Comparison of ENCODE assay signal across 10 cellular contexts in the genomic region with DNA sequence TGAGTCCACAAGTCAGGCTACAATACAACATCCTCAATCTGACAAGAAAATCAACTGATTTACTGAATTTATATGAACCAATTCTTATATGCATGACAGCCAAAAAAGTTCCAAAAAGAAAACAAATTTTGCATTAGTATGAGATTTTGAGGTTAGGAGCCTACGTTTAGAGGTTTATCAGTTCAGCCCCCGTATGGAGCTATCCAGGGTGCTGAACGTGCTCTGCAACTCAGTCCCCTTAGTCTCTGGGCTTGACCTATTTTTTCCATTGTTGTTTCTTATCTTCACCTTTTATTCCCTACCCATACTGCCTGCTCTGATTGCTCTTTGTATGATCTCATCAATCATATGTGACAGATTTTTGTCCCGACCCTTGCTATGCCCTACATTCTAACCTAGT.
A peak's percentile ranks its signal among the peaks of the same experiment; 100 is the strongest.
DNase-seq lines count a peak whose midpoint lies in the region; ATAC-seq and TF ChIP-seq lines count a peak whose summit lies in the region.
"Had no signal": no experiment of that assay in that cellular context is flagged by ENCODE, and none has a peak within 500 bp of the region (broad histone marks: within the 10 kb centered on the region; RNA-seq: fewer than 3 reads in every experiment).

No MANE protein-coding gene starts in this region.

- no peaks in the 10 kb centered on the region for H3K27me3 Mint-ChIP-seq in osteocyte (ENCODE audit: unreplicated experiment)
- H3K27me3 Mint-ChIP-seq: activated naive CD8-positive, alpha-beta T cell; CD4-positive, CD25-positive, alpha-beta regulatory T cell had no signal

- TF ChIP-seq CTCF in fibroblast of villous mesenchyme (IDR thresholded peaks at IDR 0.05; ENCODE audit: insufficient read depth, low read depth, low read length): no peak
- TF ChIP-seq CTCF in osteocyte (IDR thresholded peaks at IDR 0.05): no peak

- no peak overlapping the region for H3K4me3 Mint-ChIP-seq in osteocyte (ENCODE audit: unreplicated experiment)
- H3K4me3 Mint-ChIP-seq: activated naive CD8-positive, alpha-beta T cell; CD4-positive, CD25-positive, alpha-beta regulatory T cell had no signal

- H3K4me3 ChIP-seq in fibroblast of villous mesenchyme (ENCODE audit: low read depth, low read length): no peak overlapping the region

- DNase-seq in stimulated activated CD4-positive, alpha-beta T cell treated with anti-CD3 and anti-CD28 coated beads, Interleukin-2, amount 100 ng/mL, for 48 hours: peak; percentile 4 to 11
- DNase-seq in stimulated activated CD4-positive, alpha-beta T cell treated with anti-CD3 and anti-CD28 coated beads, Interleukin-4, amount 100 ng/mL, for 24 hours: no peak
- DNase-seq in SK-N-DZ (ENCODE audit: low spot score) (peak; percentile 11), fibroblast of villous mesenchyme (ENCODE audit: low read depth) (peak; percentile 31), NCI-H2171 (lab: John Stamatoyannopoulos, UW) (no peak), NCI-H1436 (lab: John Stamatoyannopoulos, UW) (no peak), osteocyte (ENCODE audit: extremely low spot score, unreplicated experiment) (no peak)

- no peak for ATAC-seq in GM21515 (IDR thresholded peaks at IDR 0.05; ENCODE audit: unreplicated experiment)

- no peaks in the 10 kb centered on the region for H3K36me3 Mint-ChIP-seq in osteocyte (ENCODE audit: unreplicated experiment)
- H3K36me3 Mint-ChIP-seq: activated naive CD8-positive, alpha-beta T cell; CD4-positive, CD25-positive, alpha-beta regulatory T cell had no signal

- no peaks in the 10 kb centered on the region for H3K9me3 Mint-ChIP-seq in osteocyte (ENCODE audit: unreplicated experiment)

- H3K4me1 Mint-ChIP-seq in osteocyte (ENCODE audit: unreplicated experiment): no peaks in the 10 kb centered on the region
- H3K4me1 Mint-ChIP-seq: CD4-positive, CD25-positive, alpha-beta regulatory T cell had no signal

- no peak overlapping the region for H3K27ac Mint-ChIP-seq in osteocyte (ENCODE audit: unreplicated experiment)
- H3K27ac Mint-ChIP-seq: activated naive CD8-positive, alpha-beta T cell; CD4-positive, CD25-positive, alpha-beta regulatory T cell had no signal

Comparison
In these comparisons a context has a peak if more than half of its experiments do, and no peak if none do; other contexts are left out.
1. DNase-seq: peak in stimulated activated CD4-positive, alpha-beta T cell treated with anti-CD3 and anti-CD28 coated beads, Interleukin-2, amount 100 ng/mL, for 48 hours (2 of 2), SK-N-DZ (single experiment) and fibroblast of villous mesenchyme (single experiment); none in stimulated activated CD4-positive, alpha-beta T cell treated with anti-CD3 and anti-CD28 coated beads, Interleukin-4, amount 100 ng/mL, for 24 hours (single experiment), NCI-H2171 (single experiment), NCI-H1436 (single experiment) and osteocyte (single experiment).